Comparison of ENCODE assay signal across 15 cellular contexts in genomic region chr1:154435801-154436200, GRCh38. TPM values are rescaled to one million over a fixed set of nuclear protein-coding genes. Genes with fewer than 3 reads are reported as not detected.
A peak's percentile ranks its signal among the peaks of the same experiment; 100 is the strongest.
DNase-seq lines count a peak whose midpoint lies in the region; ATAC-seq and TF ChIP-seq lines count a peak whose summit lies in the region.
"Had no signal": no experiment of that assay in that cellular context is flagged by ENCODE, and none has a peak within 500 bp of the region (broad histone marks: within the 10 kb centered on the region; RNA-seq: fewer than 3 reads in every experiment).

No MANE protein-coding gene starts in this region.

- H3K4me1 Mint-ChIP-seq in HFFc6 (ENCODE audit: low read depth) = peaks cover 14% of the 10 kb centered on the region

- TF ChIP-seq POLR2A in heart left ventricle (IDR thresholded peaks at IDR 0.05) (no peak), sigmoid colon (IDR thresholded peaks at IDR 0.05) (no peak), vagina (IDR thresholded peaks at IDR 0.05) (no peak)

- peaks cover 62% of the 10 kb centered on the region for H3K4me1 ChIP-seq in left ventricle myocardium inferior
- peaks cover 0 to 76% (median 29%) of the 10 kb centered on the region in 12 donors for H3K4me1 ChIP-seq in heart left ventricle
- H3K4me1 ChIP-seq in foreskin keratinocyte = peaks cover 39% of the 10 kb centered on the region
- H3K4me1 ChIP-seq in sigmoid colon = peaks cover 0 to 98% (median 86%) of the 10 kb centered on the region in 4 donors
- H3K4me1 ChIP-seq in vagina = peaks cover 55% of the 10 kb centered on the region

- H3K27me3 ChIP-seq in left ventricle myocardium inferior (ENCODE audit: low read depth) = no peaks in the 10 kb centered on the region
- H3K27me3 ChIP-seq in heart left ventricle = no peaks in the 10 kb centered on the region
- no peaks in the 10 kb centered on the region for H3K27me3 ChIP-seq in foreskin keratinocyte
- no peaks in the 10 kb centered on the region for H3K27me3 ChIP-seq in sigmoid colon
- no peaks in the 10 kb centered on the region for H3K27me3 ChIP-seq in vagina

- no peak overlapping the region for H3K27ac Mint-ChIP-seq in HFFc6

- 96 to 100% (median 97%) methylated on average over 11 to 13 of the region's 13 CpGs for WGBS in heart left ventricle, 4 donors
- 95 to 96% methylated on average over 13 of the region's 13 CpGs for WGBS in sigmoid colon, 2 donors

- intact Hi-C loops in left ventricle myocardium inferior (cut with micrococcal nuclease) (no loop called here), heart left ventricle (cut with DNase I) (loop anchor here in 1 of 10 donors (2.0 kb wide), 1 partner anchor 31 kb away; the partner anchor contains the start of gene IL6R), sigmoid colon (cut with DNase I) (loop anchor here (5.0 kb wide), 1 partner anchor 108 kb away; the partner anchor contains the start of gene ATP8B2), vagina (cut with DNase I) (no loop called here)

- H3K36me3 Mint-ChIP-seq in HFFc6 (ENCODE audit: low read depth) = no peaks in the 10 kb centered on the region

- no peak for DNase-seq in left ventricle myocardium inferior
- no peak for DNase-seq in heart left ventricle
- no peak for DNase-seq in foreskin keratinocyte
- DNase-seq in sigmoid colon = no peak
- DNase-seq in vagina (ENCODE audit: extremely low spot score in 2 of 2) = no peak
- no peak for DNase-seq in HFFc6
- DNase-seq in NCI-H446 treated with DMSO at 0.1 percent for 48 hours (lab: John Stamatoyannopoulos, UW) = no peak
- DNase-seq in NCI-H748 (lab: John Stamatoyannopoulos, UW; ENCODE audit: unreplicated experiment) = no peak
- DNase-seq: DMS79 treated with DMSO at 0.1 percent for 48 hours, MV-4-11, NCI-H1417, NCI-H1930, NCI-H69, OCI-M1 had no signal

- no peak overlapping the region for H3K4me3 Mint-ChIP-seq in HFFc6

- ATAC-seq in heart left ventricle (no peak), foreskin keratinocyte (no peak)
- ATAC-seq: K562 had no signal

- no peak for TF ChIP-seq CTCF in left ventricle myocardium inferior (IDR thresholded peaks at IDR 0.05; ENCODE audit: borderline replicate concordance)
- no peak for TF ChIP-seq CTCF in heart left ventricle (IDR thresholded peaks at IDR 0.05)
- TF ChIP-seq CTCF in foreskin keratinocyte (conservative IDR thresholded peaks at IDR 0.05) = peak; percentile 1
- TF ChIP-seq CTCF in sigmoid colon (IDR thresholded peaks at IDR 0.05) = no peak
- TF ChIP-seq CTCF in vagina (IDR thresholded peaks at IDR 0.05) = no peak
- TF ChIP-seq CTCF in HFFc6 (IDR thresholded peaks at IDR 0.05) = no peak

- H3K27me3 Mint-ChIP-seq in HFFc6 (ENCODE audit: insufficient read depth) = peaks cover 7% of the 10 kb centered on the region

- H3K9me3 Mint-ChIP-seq in HFFc6 = no peaks in the 10 kb centered on the region

- H3K36me3 ChIP-seq in left ventricle myocardium inferior = peaks cover 30% of the 10 kb centered on the region
- peaks cover 0 to 52% (median 9%) of the 10 kb centered on the region in 9 donors for H3K36me3 ChIP-seq in heart left ventricle
- peaks cover 0 to 19% (median 5%) of the 10 kb centered on the region in 4 donors for H3K36me3 ChIP-seq in sigmoid colon
- peaks cover 0 to 18% of the 10 kb centered on the region in 2 donors for H3K36me3 ChIP-seq in vagina

- no peak overlapping the region for H3K4me3 ChIP-seq in left ventricle myocardium inferior
- no peak overlapping the region for H3K4me3 ChIP-seq in heart left ventricle
- peak overlapping the region in 3 of 4 donors; percentile 39 to 50 (median 40) for H3K4me3 ChIP-seq in sigmoid colon
- H3K4me3 ChIP-seq in vagina = no peak overlapping the region
- H3K4me3 ChIP-seq: K562 had no signal

- H3K27ac ChIP-seq in left ventricle myocardium inferior (replicated peaks) (peak overlapping the region; percentile 16), heart left ventricle (peak overlapping the region in 2 of 12 donors; percentile 78 to 96), foreskin keratinocyte (no peak overlapping the region), sigmoid colon (peak overlapping the region; percentile 91 to 99 (median 96)), vagina (peak overlapping the region; percentile 89)

- no peak for TF ChIP-seq EP300 in sigmoid colon (IDR thresholded peaks at IDR 0.05)

- H3K9me3 ChIP-seq in left ventricle myocardium inferior (replicated peaks) (no peaks in the 10 kb centered on the region), heart left ventricle (no peaks in the 10 kb centered on the region), sigmoid colon (no peaks in the 10 kb centered on the region), vagina (no peaks in the 10 kb centered on the region)

RNA-seq across cellular contexts. Expression of gene IL6R, which starts 30.7 kb away (rescaled TPM):
- total RNA-seq in left ventricle myocardium inferior (10.5 TPM), heart left ventricle (10 to 100 TPM in 6 of 9 donors, 1 to 10 TPM in 3; 5.7 to 26.6 (median 13.1) TPM), foreskin keratinocyte (17.5 and 22.5 TPM in 2 replicates), sigmoid colon (10 to 100 TPM; 22.9 to 40.2 (median 36.6) TPM), vagina (50.8 TPM)
- polyA plus RNA-seq in heart left ventricle (1 to 10 TPM; 3.4 to 8.6 TPM), foreskin keratinocyte (5.8 and 6.3 TPM in 2 replicates), sigmoid colon (10 to 100 TPM in 1 of 3 donors, 1 to 10 TPM in 2; 3.0 to 18.4 (median 7.6) TPM)
- 1 to 10 TPM; 2.0 to 3.9 (median 2.3) TPM for total RNA-seq in HFFc6 (2021; fragmentation: NEBNext Ultra II Directional; extraction: Animal tissue kit (Norgen Biotek cat#: 25700))

Comparison
In these comparisons a context has a peak if more than half of its experiments do, and no peak if none do; other contexts are left out.
1. H3K4me3 ChIP-seq: peak in sigmoid colon (3 of 4); none in left ventricle myocardium inferior (single experiment), heart left ventricle (0 of 12) and vagina (0 of 2).